Comparison of ENCODE assay signal across 23 cellular contexts in the genomic region with DNA sequence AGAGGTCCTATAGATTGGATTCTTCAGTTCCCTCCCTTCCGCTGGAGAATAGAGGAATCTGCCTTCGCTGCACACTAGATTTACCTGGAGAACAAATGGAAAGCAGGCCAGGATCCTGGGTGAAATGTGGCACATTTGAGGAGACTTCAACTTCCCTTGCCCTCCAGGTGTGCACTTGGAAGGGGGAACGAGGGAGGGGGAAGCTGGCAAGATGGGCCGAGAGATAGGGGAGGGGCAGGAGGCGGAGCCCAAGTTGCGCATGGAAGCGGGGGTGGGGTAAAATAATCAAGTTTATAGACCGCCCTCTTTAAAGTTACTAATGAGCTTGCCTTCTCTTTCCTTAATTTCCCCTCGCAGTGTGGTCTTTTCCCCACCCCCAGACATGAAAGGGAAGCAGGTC.
DNase-seq lines count a peak whose midpoint lies in the region; ATAC-seq, FAIRE-seq and TF ChIP-seq lines count a peak whose summit lies in the region.
"Had no signal": no experiment of that assay in that cellular context is flagged by ENCODE, and none has a peak within 500 bp of the region (broad histone marks: within the 10 kb centered on the region; RNA-seq: fewer than 3 reads in every experiment).

No MANE protein-coding gene starts in this region.

- peak overlapping the region; percentile 89 for H2BK5ac ChIP-seq in H1 (ENCODE audit: low read depth, low read length)

- POLR2A ChIA-PET in H1 (lab: Charles Lee; ENCODE audit: partially characterized antibody): interaction anchor here (0.9 to 1.7 kb wide), 7 partner anchors 16 to 246 kb away, joined by 3 to 4 read pairs (median 3); no protein-coding TSS in a partner anchor

- CTCF ChIA-PET in H1 (lab: Charles Lee; ENCODE audit: partially characterized antibody): interaction anchor here (0.9 to 3.9 kb wide), 14 partner anchors 7 to 227 kb away, joined by 3 to 17 read pairs (median 4); no protein-coding TSS in a partner anchor

- no peak overlapping the region for H4K5ac ChIP-seq in H1 (ENCODE audit: insufficient read length, low read depth, low read length)

- H3K4me2 ChIP-seq in H1 (ENCODE audit: insufficient read depth in 1 of 2, low read depth in 2 of 2, low read length in 2 of 2): peak overlapping the region; percentile 22 to 60; a peak in 3 of 4 replicates

- no peak for TF ChIP-seq RAD21 in H1 (IDR thresholded peaks at IDR 0.05 in 1 of 2, conservative IDR thresholded peaks at IDR 0.05 in 1 of 2; ENCODE audit: low read depth in 2 of 2, low read length in 2 of 2)

- no peak overlapping the region for H3K4ac ChIP-seq in H1 (replicated peaks; ENCODE audit: insufficient read length, low read depth, low read length)

- no peak for ATAC-seq in HG02938 (IDR thresholded peaks at IDR 0.05; ENCODE audit: unreplicated experiment)
- ATAC-seq in HG02840 (IDR thresholded peaks at IDR 0.05; ENCODE audit: low FRiP score, unreplicated experiment): no peak
- no peak for ATAC-seq in HG03342 (IDR thresholded peaks at IDR 0.05; ENCODE audit: unreplicated experiment)
- ATAC-seq: heart left ventricle; stimulated activated effector memory CD8-positive, alpha-beta T cell treated with anti-CD3 and anti-CD28 coated beads, Interleukin-12 subunit alpha, Interleukin-12 subunit beta, amount 100 ng/mL, for 72 hours had no signal

- no peak overlapping the region for H3K14ac ChIP-seq in H1 (ENCODE audit: insufficient read length)

- H3K36me3 ChIP-seq in HUES48 (ENCODE audit: control insufficient read depth, insufficient read depth, low read length) (peaks cover 8% of the 10 kb centered on the region; the same call in 1 of the 2 replicates), H1 (ENCODE audit: control insufficient read depth in 2 of 4, insufficient read depth in 4 of 4, low read length in 3 of 4) (peaks cover 0 to 6% (median 2%) of the 10 kb centered on the region in 4 experiments; a peak in 2 of 8 replicates), iPS-20b (ENCODE audit: insufficient read depth, low read depth, low read length) (peaks cover 16% of the 10 kb centered on the region; the same call in 1 of the 2 replicates), prostate gland (no peaks in the 10 kb centered on the region)
- H3K36me3 ChIP-seq: heart left ventricle, uterus had no signal

- peak in 1 of 2 experiments; percentile 66 for DNase-seq in H1 (ENCODE audit: low read depth in 1 of 2, low spot score in 2 of 2)
- DNase-seq in prostate gland (ENCODE audit: low spot score): peak; percentile 77
- no peak for DNase-seq in NCI-H2227 (lab: John Stamatoyannopoulos, UW; ENCODE audit: unreplicated experiment)
- DNase-seq: ACHN; activated CD4-positive, alpha-beta T cell treated with anti-CD3 and anti-CD28 coated beads, Interleukin-2, amount 50 U/mL, for 4 hours; central memory CD4-positive, alpha-beta T cell; heart left ventricle; IMR-90; NCI-H1092 treated with DMSO at 0.1 percent for 48 hours; NCI-H187 treated with DMSO at 0.1 percent for 48 hours; NCI-H345; NCI-H82; Right ventricle myocardium superior; stimulated activated CD4-positive, alpha-beta T cell treated with anti-CD3 and anti-CD28 coated beads, Interleukin-2, amount 100 ng/mL, for 48 hours; substantia nigra; uterus had no signal

- H3K4me3 ChIP-seq in HUES48 (ENCODE audit: low read depth, low read length) (peak overlapping the region; percentile 43; the same call in 1 of the 2 replicates), H1 (ENCODE audit: extremely low read depth in 1 of 4, insufficient read depth in 2 of 4, low read depth in 3 of 4, low read length in 4 of 4) (peak overlapping the region in 1 of 4 experiments; percentile 17; a peak in 1 of 8 replicates), iPS-20b (ENCODE audit: low read length) (peak overlapping the region; percentile 51), prostate gland (peak overlapping the region; percentile 7 to 28)
- H3K4me3 ChIP-seq: heart left ventricle, uterus had no signal

- H2AFZ ChIP-seq in H1 (ENCODE audit: low read length): no peak overlapping the region

- H2BK120ac ChIP-seq in H1 (replicated peaks; ENCODE audit: low read depth, low read length): peak overlapping the region; percentile 1

- no peak overlapping the region for H2AK5ac ChIP-seq in H1 (ENCODE audit: low read depth, low read length)

- H3K23me2 ChIP-seq in H1 (ENCODE audit: low read depth, low read length): no peaks in the 10 kb centered on the region; the same call in 1 of the 2 replicates

- TF ChIP-seq POLR2A in H1 (IDR thresholded peaks at IDR 0.05; ENCODE audit: control extremely low read depth in 1 of 2, low read depth in 2 of 2, low read length in 2 of 2) (no peak), prostate gland (IDR thresholded peaks at IDR 0.05) (no peak)

- peaks cover 0 to 16% of the 10 kb centered on the region in 2 experiments; a peak in 2 of 4 replicates for H3K79me2 ChIP-seq in H1 (ENCODE audit: control insufficient read depth in 1 of 2, insufficient read depth in 2 of 2, low read length in 2 of 2)

- FAIRE-seq in H1 (lab: Jason Lieb, UNC): no peak
- FAIRE-seq: H54 had no signal

- peak overlapping the region; percentile 51; the same call in 1 of the 2 replicates for H2BK20ac ChIP-seq in H1 (ENCODE audit: low read length)

- TF ChIP-seq EP300 in H1 (IDR thresholded peaks at IDR 0.05; ENCODE audit: borderline replicate concordance in 1 of 2, low read depth in 2 of 2, low read length in 2 of 2): no peak

- no peaks in the 10 kb centered on the region for H3K27me3 ChIP-seq in HUES48 (ENCODE audit: control insufficient read depth, insufficient read depth, low read length)
- no peaks in the 10 kb centered on the region for H3K27me3 ChIP-seq in H1 (replicated peaks in 1 of 4; ENCODE audit: control insufficient read depth in 3 of 4, extremely low read depth in 1 of 4, insufficient read depth in 3 of 4, low read length in 3 of 4)
- H3K27me3 ChIP-seq in iPS-20b (ENCODE audit: insufficient read depth, low read length): no peaks in the 10 kb centered on the region
- no peaks in the 10 kb centered on the region for H3K27me3 ChIP-seq in prostate gland (replicated peaks; ENCODE audit: insufficient read depth)
- H3K27me3 ChIP-seq: uterus had no signal

- no peak overlapping the region for H3K23ac ChIP-seq in H1 (ENCODE audit: insufficient read length)

- H3K79me1 ChIP-seq in H1 (ENCODE audit: low read depth, low read length): no peaks in the 10 kb centered on the region

- no peaks in the 10 kb centered on the region for H3K9me3 ChIP-seq in HUES48 (ENCODE audit: control insufficient read depth, insufficient read depth, low read length)
- no peaks in the 10 kb centered on the region for H3K9me3 ChIP-seq in H1 (ENCODE audit: insufficient read depth in 2 of 2, low read depth in 1 of 2, low read length in 1 of 2)
- no peaks in the 10 kb centered on the region for H3K9me3 ChIP-seq in iPS-20b (ENCODE audit: insufficient read depth, low read depth, low read length)
- H3K9me3 ChIP-seq in prostate gland: no peaks in the 10 kb centered on the region
- H3K9me3 ChIP-seq: heart left ventricle, uterus had no signal

- no peak for TF ChIP-seq CTCF in H1 (IDR thresholded peaks at IDR 0.05; ENCODE audit: control extremely low read depth in 1 of 3, insufficient read depth in 1 of 3, low read depth in 1 of 3, low read length in 3 of 3)
- TF ChIP-seq CTCF in prostate gland (IDR thresholded peaks at IDR 0.05): no peak

- no peak overlapping the region for H4K8ac ChIP-seq in H1 (ENCODE audit: extremely low read depth, insufficient read depth, low read length)

- no peaks in the 10 kb centered on the region for H4K20me1 ChIP-seq in H1 (replicated peaks in 1 of 2; ENCODE audit: control insufficient read depth in 1 of 2, insufficient read depth in 2 of 2, low read length in 2 of 2)

- H3K4me1 ChIP-seq in HUES48 (ENCODE audit: control insufficient read depth, insufficient read depth, low read length): peaks cover 53% of the 10 kb centered on the region
- H3K4me1 ChIP-seq in H1 (replicated peaks in 1 of 4; ENCODE audit: control insufficient read depth in 3 of 4, insufficient read depth in 4 of 4, low read length in 3 of 4): peaks cover 5 to 30% (median 29%) of the 10 kb centered on the region in 4 experiments
- H3K4me1 ChIP-seq in iPS-20b (ENCODE audit: insufficient read depth, low read length): peaks cover 19% of the 10 kb centered on the region
- H3K4me1 ChIP-seq in prostate gland (replicated peaks): no peaks in the 10 kb centered on the region
- H3K4me1 ChIP-seq: heart left ventricle, uterus had no signal

- H2BK12ac ChIP-seq in H1 (ENCODE audit: low read depth, low read length): peak overlapping the region; percentile 53; the same call in 1 of the 2 replicates

- H3K18ac ChIP-seq in H1 (ENCODE audit: extremely low read depth, low read length): peak overlapping the region; percentile 85; the same call in 1 of the 2 replicates

- H3K56ac ChIP-seq in H1 (replicated peaks; ENCODE audit: insufficient read length, low read depth, low read length): peak overlapping the region; percentile 27

- H3K27ac ChIP-seq in HUES48 (ENCODE audit: low read depth, low read length) (peak overlapping the region; percentile 83), H1 (ENCODE audit: low read depth, low read length) (peak overlapping the region; percentile 58), iPS-20b (ENCODE audit: low read length) (no peak overlapping the region), prostate gland (peak overlapping the region; percentile 61 to 70)
- H3K27ac ChIP-seq: heart left ventricle, uterus had no signal

- intact Hi-C loops in prostate gland (cut with DNase I): no loop called here

- H3K9ac ChIP-seq in HUES48 (ENCODE audit: low read depth, low read length) (no peak overlapping the region), H1 (replicated peaks in 1 of 4; ENCODE audit: extremely low read depth in 1 of 4, low read depth in 3 of 4, low read length in 3 of 4) (no peak overlapping the region), iPS-20b (ENCODE audit: low read depth, low read length) (peak overlapping the region; percentile 49; the same call in 1 of the 2 replicates)

- WGBS in H1 (ENCODE audit: extremely low coverage in 1 of 2, insufficient coverage in 1 of 2, insufficient read length in 1 of 2, insufficient replicate concordance in 2 of 2, low coverage in 1 of 2, low lambda C conversion rate in 2 of 2, missing lambda C conversion rate in 1 of 2), 2 experiments: 58% methylated on average over 9 of the region's 9 CpGs; no CpG with 5 or more reads in 1 of the 2 experiments
- WGBS in prostate gland: 37% methylated on average over 9 of the region's 9 CpGs

- H2BK15ac ChIP-seq in H1 (ENCODE audit: low read length): no peak overlapping the region

- H4K91ac ChIP-seq in H1 (replicated peaks; ENCODE audit: insufficient read length, low read length): peak overlapping the region; percentile 58

TF ChIP-seq in H1, 55 proteins besides CTCF, POLR2A, EP300 and RAD21 (continues in another document):
- TF ChIP-seq, protein P1, sequence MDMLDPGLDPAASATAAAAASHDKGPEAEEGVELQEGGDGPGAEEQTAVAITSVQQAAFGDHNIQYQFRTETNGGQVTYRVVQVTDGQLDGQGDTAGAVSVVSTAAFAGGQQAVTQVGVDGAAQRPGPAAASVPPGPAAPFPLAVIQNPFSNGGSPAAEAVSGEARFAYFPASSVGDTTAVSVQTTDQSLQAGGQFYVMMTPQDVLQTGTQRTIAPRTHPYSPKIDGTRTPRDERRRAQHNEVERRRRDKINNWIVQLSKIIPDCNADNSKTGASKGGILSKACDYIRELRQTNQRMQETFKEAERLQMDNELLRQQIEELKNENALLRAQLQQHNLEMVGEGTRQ (IDR thresholded peaks at IDR 0.05; ENCODE audit: low read length): no peak
- no peak for TF ChIP-seq NANOG (IDR thresholded peaks at IDR 0.05; ENCODE audit: insufficient read depth, low read depth, low read length, poor library complexity, severe bottlenecking)
